ENCODE assay signal across 1 cellular context in genomic region chrX:129472116-129472515, GRCh38.
TF ChIP-seq lines count a peak whose summit lies in the region.

No MANE protein-coding gene starts in this region.

TF ChIP-seq in SK-N-SH treated with all-trans-retinoic acid at 6 μM for 48 hours, 23 proteins besides CTCF, POLR2A, EP300 and RAD21 (continued from another document):
- no peak for TF ChIP-seq PATZ1 (CRISPR knock-in tag; IDR thresholded peaks at IDR 0.05; ENCODE audit: borderline replicate concordance)
- TF ChIP-seq POU6F1 (CRISPR knock-in tag; IDR thresholded peaks at IDR 0.05; ENCODE audit: borderline replicate concordance, low read depth): no peak
- no peak for TF ChIP-seq TOX (CRISPR knock-in tag; IDR thresholded peaks at IDR 0.05; ENCODE audit: borderline replicate concordance)
- TF ChIP-seq BACH2 (CRISPR knock-in tag; IDR thresholded peaks at IDR 0.05; ENCODE audit: borderline replicate concordance): no peak
- TF ChIP-seq ZFP30 (CRISPR knock-in tag; IDR thresholded peaks at IDR 0.05): no peak
- no peak for TF ChIP-seq ZFP3 (CRISPR knock-in tag; IDR thresholded peaks at IDR 0.05)
- no peak for TF ChIP-seq PPARA (CRISPR knock-in tag; IDR thresholded peaks at IDR 0.05; ENCODE audit: borderline replicate concordance)
- no peak for TF ChIP-seq ZC3H10 (CRISPR knock-in tag; IDR thresholded peaks at IDR 0.05)
- no peak for TF ChIP-seq ARNTL (CRISPR knock-in tag; IDR thresholded peaks at IDR 0.05; ENCODE audit: borderline replicate concordance, low read depth)
- TF ChIP-seq SNAI2 (CRISPR knock-in tag; IDR thresholded peaks at IDR 0.05): no peak
